Comparison of ENCODE assay signal across 8 cellular contexts in genomic region chr19:47790398-47790814, GRCh38. TPM values are rescaled to one million over a fixed set of nuclear protein-coding genes. Genes with fewer than 3 reads are reported as not detected.
DNase-seq lines count a peak whose midpoint lies in the region; ATAC-seq, FAIRE-seq and TF ChIP-seq lines count a peak whose summit lies in the region.

No MANE protein-coding gene starts in this region.

- no peak overlapping the region for H3K4me3 ChIP-seq in pancreas

- no peak for FAIRE-seq in pancreas (lab: Jason Lieb, UNC)

- H3K27ac ChIP-seq in pancreas: no peak overlapping the region

- peaks cover 4% of the 10 kb centered on the region for H3K36me3 Mint-ChIP-seq in type B pancreatic cell

- H3K4me1 ChIP-seq in pancreas: no peaks in the 10 kb centered on the region

- 8 to 9% methylated on average over 10 of the region's 10 CpGs for WGBS in pancreas, 2 donors

- TF ChIP-seq CTCF in pancreas (IDR thresholded peaks at IDR 0.05) (peak; percentile 55 to 76 (median 70)), type B pancreatic cell (conservative IDR thresholded peaks at IDR 0.05) (peak; percentile 84)

- no peaks in the 10 kb centered on the region for H3K9me3 ChIP-seq in pancreas

- no peaks in the 10 kb centered on the region for H3K27me3 ChIP-seq in pancreas

- H3K4me3 Mint-ChIP-seq in type B pancreatic cell: no peak overlapping the region

- H3K9me3 Mint-ChIP-seq in type B pancreatic cell: no peaks in the 10 kb centered on the region

- peaks cover 0 to 5% (median 0%) of the 10 kb centered on the region in 3 donors for H3K36me3 ChIP-seq in pancreas

- peaks cover 6% of the 10 kb centered on the region for H3K4me1 Mint-ChIP-seq in type B pancreatic cell (ENCODE audit: unreplicated experiment)

- ATAC-seq in pancreas (peak; percentile 84 to 88 (median 84)), HG02571 (IDR thresholded peaks at IDR 0.05; ENCODE audit: unreplicated experiment) (no peak)

- peak; percentile 75 for DNase-seq in COLO829 (ENCODE audit: low spot score)
- DNase-seq in HUDEP-2 (lab: John Stamatoyannopoulos, UW; ENCODE audit: unreplicated experiment in 76 of 76): peak in 68 of 76 experiments; percentile 18 to 92 (median 70)
- DNase-seq in SHP77 treated with DMSO at 0.1 percent for 48 hours (lab: John Stamatoyannopoulos, UW): peak; percentile 39
- DNase-seq in activated gamma-delta T cell treated with anti-CD3 and anti-CD28 coated beads, Interleukin-2, amount 50 U/mL, for 16 hours (ENCODE audit: low read depth): peak; percentile 79
- peak; percentile 68 for DNase-seq in glomerular visceral epithelial cell (ENCODE audit: extremely low spot score)
- DNase-seq in pancreas: peak; percentile 70 to 98 (median 86)
- DNase-seq in type B pancreatic cell (ENCODE audit: extremely low spot score, unreplicated experiment): peak; percentile 82

- intact Hi-C loops in pancreas (cut with DNase I): no loop called here

- H3K27me3 Mint-ChIP-seq in type B pancreatic cell: no peaks in the 10 kb centered on the region

- no peak overlapping the region for H3K27ac Mint-ChIP-seq in type B pancreatic cell

RNA-seq across cellular contexts. Expression of gene SELENOW, which starts 11.9 kb away (rescaled TPM):
- total RNA-seq in pancreas: 100 to 1,000 TPM in 1 of 6 donors, 10 to 100 TPM in 5; 55.4 to 139 (median 76.3) TPM
- 100 to 1,000 TPM; 286 to 291 TPM for polyA plus RNA-seq in pancreas
- 109 and 117 TPM in 2 replicates for total RNA-seq in type B pancreatic cell (ENCODE audit: low replicate concordance)

RNA-seq across cellular contexts. Expression of gene TPRX1, which starts 13.9 kb away (rescaled TPM):
- total RNA-seq in pancreas (not detected), type B pancreatic cell (ENCODE audit: low replicate concordance) (not detected in 2 replicates)
- not detected for polyA plus RNA-seq in pancreas

RNA-seq across cellular contexts. Expression of gene CRX, which starts 31.3 kb away (rescaled TPM):
- total RNA-seq in pancreas (not detected), type B pancreatic cell (ENCODE audit: low replicate concordance) (not detected in 2 replicates)
- not detected for polyA plus RNA-seq in pancreas

RNA-seq across cellular contexts. Expression of gene NOP53, which starts 45.1 kb away (rescaled TPM):
- 100 to 1,000 TPM; 297 to 510 (median 392) TPM for total RNA-seq in pancreas
- 100 to 1,000 TPM; 304 to 576 TPM for polyA plus RNA-seq in pancreas
- total RNA-seq in type B pancreatic cell (ENCODE audit: low replicate concordance): 274 and 291 TPM in 2 replicates
